24 cellular contexts compared by ENCODE assay signal in the genomic region with DNA sequence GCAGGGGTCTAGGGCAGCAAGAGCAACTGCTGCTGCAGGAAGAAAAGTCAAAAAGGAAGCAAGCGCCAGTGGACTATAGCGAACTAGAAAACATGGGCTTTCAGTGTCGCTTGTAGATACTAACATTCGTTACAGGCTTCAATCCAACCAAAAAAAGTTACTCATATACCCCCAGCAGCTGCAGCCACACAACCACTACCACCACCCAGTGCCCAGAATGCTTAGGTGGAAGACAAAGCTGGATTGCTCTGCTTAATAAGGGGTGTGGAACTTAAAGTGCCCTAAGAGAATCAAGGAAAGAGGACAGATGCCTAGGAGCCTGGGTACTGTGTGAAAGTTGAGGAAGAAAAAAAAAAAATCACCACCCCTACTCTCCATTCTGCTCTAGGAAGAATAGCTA.
"Had no signal": no experiment of that assay in that cellular context is flagged by ENCODE, and none has a peak within 500 bp of the region (broad histone marks: within the 10 kb centered on the region; RNA-seq: fewer than 3 reads in every experiment).

No MANE protein-coding gene starts in this region.

- H3K4me1 Mint-ChIP-seq: activated CD4-positive, alpha-beta T cell treated with anti-CD3 and anti-CD28 coated beads for 36 hours; activated naive CD8-positive, alpha-beta T cell treated with anti-CD3 and anti-CD28 coated beads, Interleukin-2, amount 10 ng/mL, durations not matched to agents 7 days and 5 days; naive B cell; T-helper 17 cell had no signal

- ATAC-seq: activated CD4-positive, alpha-beta T cell treated with anti-CD3 and anti-CD28 coated beads for 36 hours; activated CD8-positive, alpha-beta T cell treated with anti-CD3 and anti-CD28 coated beads for 36 hours; body of pancreas; effector memory CD8-positive, alpha-beta T cell; mucosa of descending colon; psoas muscle; right lobe of liver; T-helper 17 cell had no signal

- H3K4me3 Mint-ChIP-seq: activated CD4-positive, alpha-beta T cell treated with anti-CD3 and anti-CD28 coated beads for 36 hours; activated CD8-positive, alpha-beta T cell treated with anti-CD3 and anti-CD28 coated beads for 36 hours; activated naive CD8-positive, alpha-beta T cell treated with anti-CD3 and anti-CD28 coated beads, Interleukin-2, amount 10 ng/mL, durations not matched to agents 7 days and 5 days; effector memory CD8-positive, alpha-beta T cell; naive B cell; stimulated activated naive CD8-positive, alpha-beta T cell treated with anti-CD3 and anti-CD28 coated beads, Interleukin-15, Interleukin-2, amounts not matched to agents 100 ng/mL and 50 ng/mL, for 24 hours; T-helper 17 cell had no signal

- DNase-seq: activated CD4-positive, alpha-beta T cell treated with anti-CD3 and anti-CD28 coated beads for 36 hours; activated CD8-positive, alpha-beta T cell treated with anti-CD3 and anti-CD28 coated beads for 36 hours; activated naive CD4-positive, alpha-beta T cell treated with Interleukin-2 at 50 U/mL for 16 hours; activated naive CD8-positive, alpha-beta T cell treated with anti-CD3 and anti-CD28 coated beads, Interleukin-2, amount 10 ng/mL, durations not matched to agents 7 days and 5 days; activated T-cell treated with anti-CD3 and anti-CD28 coated beads, Interleukin-2, amount 50 U/mL, for 1 hour; amygdala; body of pancreas; effector memory CD8-positive, alpha-beta T cell; foreskin keratinocyte; mesenchymal stem cell; mucosa of descending colon; naive B cell; psoas muscle; right lobe of liver; small intestine; stimulated activated CD4-positive, alpha-beta T cell treated with anti-CD3 and anti-CD28 coated beads, Interleukin-15, amount 100 ng/mL, for 24 hours; stimulated activated CD4-positive, alpha-beta T cell treated with anti-CD3 and anti-CD28 coated beads, Interleukin-2, amount 100 ng/mL, for 48 hours; T-helper 17 cell; transverse colon; WERI-Rb-1 had no signal

- H3K4me3 ChIP-seq: body of pancreas, mucosa of descending colon, psoas muscle, right lobe of liver, suprapubic skin, transverse colon, vagina had no signal

- H3K27ac ChIP-seq: body of pancreas, foreskin keratinocyte, psoas muscle, right lobe of liver, suprapubic skin, transverse colon, vagina, WERI-Rb-1 had no signal

- H3K36me3 Mint-ChIP-seq: activated naive CD8-positive, alpha-beta T cell treated with anti-CD3 and anti-CD28 coated beads, Interleukin-2, amount 10 ng/mL, durations not matched to agents 7 days and 5 days; naive B cell had no signal

- H3K36me3 ChIP-seq: right lobe of liver, suprapubic skin, transverse colon, vagina, WERI-Rb-1 had no signal

- H3K4me1 ChIP-seq: body of pancreas, psoas muscle, right lobe of liver, suprapubic skin, transverse colon, vagina had no signal

- H3K27ac Mint-ChIP-seq: activated CD4-positive, alpha-beta T cell treated with anti-CD3 and anti-CD28 coated beads for 36 hours; activated CD8-positive, alpha-beta T cell treated with anti-CD3 and anti-CD28 coated beads for 36 hours; activated naive CD8-positive, alpha-beta T cell treated with anti-CD3 and anti-CD28 coated beads, Interleukin-2, amount 10 ng/mL, durations not matched to agents 7 days and 5 days; activated T-helper 2 cell treated with anti-CD3 and anti-CD28 coated beads, Interferon-gamma antibody, Interleukin-2, Interleukin-4, amounts not matched to agents 10 μg/mL and 5 μg/mL and 100 μg/mL, durations not matched to agents 14 hours and 24 hours and 36 hours; effector memory CD8-positive, alpha-beta T cell; naive B cell; stimulated activated naive CD8-positive, alpha-beta T cell treated with anti-CD3 and anti-CD28 coated beads, Interleukin-15, Interleukin-2, amounts not matched to agents 100 ng/mL and 50 ng/mL, for 24 hours; T-helper 17 cell had no signal

- H3K9me3 ChIP-seq: body of pancreas, mucosa of descending colon, psoas muscle, right lobe of liver, suprapubic skin, transverse colon, vagina had no signal

- H3K27me3 ChIP-seq: body of pancreas, foreskin keratinocyte, right lobe of liver, suprapubic skin, transverse colon, vagina had no signal

- H3K27me3 Mint-ChIP-seq: activated CD4-positive, alpha-beta T cell treated with anti-CD3 and anti-CD28 coated beads for 36 hours; activated CD8-positive, alpha-beta T cell treated with anti-CD3 and anti-CD28 coated beads for 36 hours; activated naive CD8-positive, alpha-beta T cell treated with anti-CD3 and anti-CD28 coated beads, Interleukin-2, amount 10 ng/mL, durations not matched to agents 7 days and 5 days; effector memory CD8-positive, alpha-beta T cell; naive B cell; stimulated activated naive CD8-positive, alpha-beta T cell treated with anti-CD3 and anti-CD28 coated beads, Interleukin-15, Interleukin-2, amounts not matched to agents 100 ng/mL and 50 ng/mL, for 24 hours; T-helper 17 cell had no signal
